ENCODE assay signal across 11 cellular contexts in genomic region chr4:8110071-8110986, GRCh38. TPM values are rescaled to one million over a fixed set of nuclear protein-coding genes. Genes with fewer than 3 reads are reported as not detected.
DNase-seq lines count a peak whose midpoint lies in the region; ATAC-seq, FAIRE-seq and TF ChIP-seq lines count a peak whose summit lies in the region.
"Had no signal": no experiment of that assay in that cellular context is flagged by ENCODE, and none has a peak within 500 bp of the region (broad histone marks: within the 10 kb centered on the region; RNA-seq: fewer than 3 reads in every experiment).

No MANE protein-coding gene starts in this region.

- intact Hi-C loops in kidney (cut with DNase I) = no loop called here

- no peak overlapping the region for H3K27ac Mint-ChIP-seq in astrocyte (ENCODE audit: unreplicated experiment)

- H3K9me3 Mint-ChIP-seq in astrocyte (ENCODE audit: unreplicated experiment) = no peaks in the 10 kb centered on the region

- peaks cover 3% of the 10 kb centered on the region for H3K4me1 Mint-ChIP-seq in astrocyte (ENCODE audit: low read depth, unreplicated experiment)

- no peak overlapping the region for H2AFZ ChIP-seq in astrocyte (ENCODE audit: low read depth, low read length)

- H3K36me3 ChIP-seq in astrocyte (ENCODE audit: insufficient read depth, low read length) (no peaks in the 10 kb centered on the region), kidney (ENCODE audit: control insufficient read depth in 1 of 2, insufficient read depth in 2 of 2, low read length in 2 of 2) (no peaks in the 10 kb centered on the region)

- ATAC-seq in HG03045 (IDR thresholded peaks at IDR 0.05; ENCODE audit: unreplicated experiment) (no peak), HG02571 (IDR thresholded peaks at IDR 0.05; ENCODE audit: unreplicated experiment) (no peak), HG03460 (IDR thresholded peaks at IDR 0.05; ENCODE audit: unreplicated experiment) (no peak)

- H3K9ac ChIP-seq in astrocyte (ENCODE audit: low read length) (no peak overlapping the region), kidney (ENCODE audit: low read length in 2 of 2) (no peak overlapping the region)

- peaks cover 16% of the 10 kb centered on the region for H3K27me3 ChIP-seq in astrocyte (ENCODE audit: insufficient read depth, low read length)

- no peak overlapping the region for H3K4me3 Mint-ChIP-seq in astrocyte (ENCODE audit: unreplicated experiment)

- H3K27ac ChIP-seq in astrocyte (ENCODE audit: low read depth, low read length) = no peak overlapping the region
- H3K27ac ChIP-seq in kidney (ENCODE audit: low read depth in 2 of 2, low read length in 2 of 2) = no peak overlapping the region

- H3K36me3 Mint-ChIP-seq in astrocyte (ENCODE audit: low read depth, unreplicated experiment) = no peaks in the 10 kb centered on the region

- TF ChIP-seq CTCF in astrocyte (IDR thresholded peaks at IDR 0.05; ENCODE audit: insufficient read depth, low read depth, low read length) (no peak), kidney (IDR thresholded peaks at IDR 0.05; ENCODE audit: borderline replicate concordance, extremely low read depth, insufficient read depth) (no peak)

- no peaks in the 10 kb centered on the region for H4K20me1 ChIP-seq in astrocyte (ENCODE audit: insufficient read depth, low read length)

- peaks cover 52% of the 10 kb centered on the region for H3K27me3 Mint-ChIP-seq in astrocyte (ENCODE audit: low read depth, unreplicated experiment)

- DNase-seq in COLO668 (lab: John Stamatoyannopoulos, UW; ENCODE audit: unreplicated experiment) (peak; percentile 53), GM12891 (ENCODE audit: insufficient read length, low spot score) (no peak), astrocyte (ENCODE audit: low read depth) (peak; percentile 12), kidney (peak; percentile 68), COR-L47 (lab: John Stamatoyannopoulos, UW) (no peak)
- DNase-seq: activated CD8-positive, alpha-beta memory T cell treated with anti-CD3 and anti-CD28 coated beads for 24 hours; effector CD4-positive, alpha-beta T cell; stimulated activated CD4-positive, alpha-beta T cell treated with anti-CD3 and anti-CD28 coated beads, Interleukin-4, amount 100 ng/mL, for 24 hours had no signal

- FAIRE-seq in GM12891 (lab: Jason Lieb, UNC) (peak; percentile 20), astrocyte (lab: Jason Lieb, UNC) (no peak), kidney (lab: Jason Lieb, UNC) (no peak)

- H3K4me3 ChIP-seq in astrocyte (ENCODE audit: insufficient read depth, low read depth, low read length) = no peak overlapping the region
- H3K4me3 ChIP-seq in kidney (ENCODE audit: low read length in 2 of 2) = no peak overlapping the region

- H3K4me1 ChIP-seq in astrocyte (ENCODE audit: insufficient read depth, low read length) (no peaks in the 10 kb centered on the region), kidney (ENCODE audit: control insufficient read depth in 1 of 2, insufficient read depth in 1 of 2, low read depth in 1 of 2, low read length in 2 of 2) (peaks cover 0 to 5% of the 10 kb centered on the region in 2 donors)

- no peak overlapping the region for H3K4me2 ChIP-seq in astrocyte (ENCODE audit: low read length)

- H3K79me2 ChIP-seq in astrocyte (ENCODE audit: insufficient read depth, low read length) = no peaks in the 10 kb centered on the region

- H3K9me3 ChIP-seq in astrocyte (ENCODE audit: insufficient read depth, low read depth, low read length) (peaks cover 6% of the 10 kb centered on the region), kidney (ENCODE audit: control insufficient read depth in 1 of 2, low read length in 2 of 2) (no peaks in the 10 kb centered on the region)

- TF ChIP-seq POLR2A in GM12891 (IDR thresholded peaks at IDR 0.05; ENCODE audit: low read depth, low read length) = no peak

TF ChIP-seq in GM12891, 5 proteins besides CTCF, POLR2A, EP300 and RAD21:
- TF ChIP-seq PAX5 (IDR thresholded peaks at IDR 0.05; ENCODE audit: insufficient read depth, low read length, severe bottlenecking) (no peak), POLR2AphosphoS5 (IDR thresholded peaks at IDR 0.05; ENCODE audit: low read depth, low read length) (no peak), TAF1 (IDR thresholded peaks at IDR 0.05; ENCODE audit: low read depth, low read length) (no peak), SPI1 (IDR thresholded peaks at IDR 0.05; ENCODE audit: low read depth, low read length) (no peak), POU2F2 (IDR thresholded peaks at IDR 0.05; ENCODE audit: low read depth, low read length) (no peak)

RNA-seq across cellular contexts. Expression of gene ABLIM2, which starts 48.3 kb away (rescaled TPM):
- polyA plus RNA-seq in GM12891 (2012; ENCODE audit: low read depth, missing spikeins) = 0.23 TPM
- 0.36 and 0.50 TPM in 2 replicates for total RNA-seq in astrocyte
- total RNA-seq in kidney = 23.3 TPM
- 9.5 TPM for polyA plus RNA-seq in kidney (ENCODE audit: insufficient read depth, low read depth, low replicate concordance)

Comparison
In these comparisons a context has a peak if more than half of its experiments do, and no peak if none do; other contexts are left out.
1. DNase-seq: peak in COLO668 (single experiment), astrocyte (single experiment) and kidney (single experiment); none in GM12891 (single experiment) and COR-L47 (single experiment).
2. RNA of gene ABLIM2, which starts 48.3 kb away (total RNA-seq): 23.3 TPM in kidney (single experiment); 0.36 to 0.50 TPM in astrocyte; every median in the first group is over 10 times any median in the second.